Comparison of ENCODE assay signal across 15 cellular contexts in the genomic region with DNA sequence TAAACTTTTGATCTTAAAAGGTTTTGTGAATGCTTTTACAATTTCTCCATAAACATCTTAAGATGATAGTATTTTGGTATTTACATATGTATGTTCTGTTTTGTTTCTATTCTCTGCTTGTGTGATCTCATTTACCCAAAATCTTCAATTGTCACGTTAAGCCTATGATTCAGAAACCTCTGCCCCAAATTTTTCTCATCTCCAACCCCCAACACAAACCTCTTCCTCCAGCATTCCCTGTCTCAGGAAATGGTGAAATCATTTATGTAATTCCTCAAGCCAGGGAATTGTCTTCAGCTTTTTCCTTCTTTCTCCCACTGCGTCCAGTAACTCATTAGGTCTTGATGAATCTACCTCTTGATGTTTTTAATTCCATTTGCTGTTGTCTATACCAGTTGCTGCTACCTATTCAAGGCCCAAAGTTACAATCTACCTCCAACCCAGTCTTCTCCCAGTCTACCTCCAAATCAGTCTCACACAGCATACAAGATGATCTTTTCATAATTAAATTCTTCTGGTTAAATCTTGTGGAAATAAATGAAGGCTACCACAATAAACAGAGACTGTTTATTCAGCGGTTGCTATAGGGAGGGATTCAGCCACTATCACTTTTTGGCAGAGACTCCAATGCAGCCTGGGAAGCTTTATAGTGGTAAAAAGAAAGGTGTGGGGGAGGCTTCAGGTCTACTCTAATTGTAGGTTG. TPM values are rescaled to one million over a fixed set of nuclear protein-coding genes. Genes with fewer than 3 reads are reported as not detected.
DNase-seq lines count a peak whose midpoint lies in the region; ATAC-seq and TF ChIP-seq lines count a peak whose summit lies in the region.
"Had no signal": no experiment of that assay in that cellular context is flagged by ENCODE, and none has a peak within 500 bp of the region (broad histone marks: within the 10 kb centered on the region; RNA-seq: fewer than 3 reads in every experiment).

No MANE protein-coding gene starts in this region.

- CTCF ChIA-PET in CD8-positive, alpha-beta memory T cell (lab: Charles Lee), result no interaction called here

- H3K9ac ChIP-seq in mesendoderm (ENCODE audit: low read length), result no peak overlapping the region

- no peak overlapping the region for H3K56ac ChIP-seq in mesendoderm (ENCODE audit: low read length)

- no peak overlapping the region for H3K4me3 Mint-ChIP-seq in CD14-positive monocyte
- no peak overlapping the region for H3K4me3 Mint-ChIP-seq in CD8-positive, alpha-beta memory T cell

- no CpG with 5 or more reads among the region's 3 CpGs for WGBS in mesendoderm (ENCODE audit: extremely low coverage, insufficient coverage, low lambda C conversion rate)

- no peak overlapping the region for H4K5ac ChIP-seq in mesendoderm (ENCODE audit: low read length)

- peaks cover 12 to 29% (median 20%) of the 10 kb centered on the region in 3 donors for H3K27me3 Mint-ChIP-seq in CD14-positive monocyte (ENCODE audit: low read depth in 3 of 3)
- H3K27me3 Mint-ChIP-seq in CD8-positive, alpha-beta memory T cell, result peaks cover 24 to 58% of the 10 kb centered on the region in 2 donors

- H2BK120ac ChIP-seq in mesendoderm (ENCODE audit: low read depth, low read length), result peak overlapping the region; percentile 6

- no peaks in the 10 kb centered on the region for H3K9me3 ChIP-seq in CD8-positive, alpha-beta memory T cell (ENCODE audit: low read length)
- H3K9me3 ChIP-seq: gastrocnemius medialis, left ventricle myocardium inferior had no signal

- H3K23ac ChIP-seq in mesendoderm (ENCODE audit: low read length), result no peak overlapping the region

- H3K4ac ChIP-seq in mesendoderm (ENCODE audit: low read depth, low read length), result no peak overlapping the region

- peaks cover 0 to 5% (median 0%) of the 10 kb centered on the region in 7 donors for H3K9me3 Mint-ChIP-seq in CD14-positive monocyte
- peaks cover 0 to 3% (median 0%) of the 10 kb centered on the region in 5 donors for H3K9me3 Mint-ChIP-seq in CD8-positive, alpha-beta memory T cell

- no peak overlapping the region for H3K4me2 ChIP-seq in mesendoderm (ENCODE audit: low read length)

- TF ChIP-seq CTCF in CD14-positive monocyte (IDR thresholded peaks at IDR 0.05) (no peak), coronary artery (IDR thresholded peaks at IDR 0.05) (no peak)

- no peak overlapping the region for H3K27ac Mint-ChIP-seq in CD14-positive monocyte
- no peak overlapping the region for H3K27ac Mint-ChIP-seq in CD8-positive, alpha-beta memory T cell

- no peaks in the 10 kb centered on the region for H3K36me3 Mint-ChIP-seq in CD14-positive monocyte
- no peaks in the 10 kb centered on the region for H3K36me3 Mint-ChIP-seq in CD8-positive, alpha-beta memory T cell

- no peaks in the 10 kb centered on the region for H3K4me1 ChIP-seq in mesendoderm (ENCODE audit: control insufficient read depth, low read depth, low read length)
- H3K4me1 ChIP-seq in CD8-positive, alpha-beta memory T cell (ENCODE audit: insufficient read depth, low read length), result no peaks in the 10 kb centered on the region

- H3K4me1 Mint-ChIP-seq in CD14-positive monocyte, result peaks cover 6% of the 10 kb centered on the region
- peaks cover 4 to 5% (median 5%) of the 10 kb centered on the region in 3 donors for H3K4me1 Mint-ChIP-seq in CD8-positive, alpha-beta memory T cell

- DNase-seq in AG08396 (ENCODE audit: low spot score) (peak; percentile 18), NCI-H226 (peak; percentile 46), dedifferentiated amniotic fluid mesenchymal stem cell (ENCODE audit: extremely low spot score) (peak; percentile 61), mesendoderm (peak; percentile 33), CD14-positive monocyte (ENCODE audit: low spot score) (no peak), coronary artery (ENCODE audit: low spot score) (no peak)
- DNase-seq in CD8-positive, alpha-beta memory T cell, result no peak
- DNase-seq: activated CD8-positive, alpha-beta memory T cell treated with anti-CD3 and anti-CD28 coated beads for 24 hours; DMS79; gastrocnemius medialis; left ventricle myocardium inferior; NCI-H1417 treated with DMSO at 0.1 percent for 48 hours; NCI-H524 treated with DMSO at 0.1 percent for 48 hours; SHP77 had no signal

- H3K27ac ChIP-seq in mesendoderm (ENCODE audit: low read depth, low read length), result no peak overlapping the region
- peak overlapping the region in 1 of 2 donors; percentile 64 for H3K27ac ChIP-seq in coronary artery
- H3K27ac ChIP-seq in CD8-positive, alpha-beta memory T cell (ENCODE audit: low read depth, low read length), result no peak overlapping the region
- H3K27ac ChIP-seq: gastrocnemius medialis, left ventricle myocardium inferior had no signal

- H3K27me3 ChIP-seq in mesendoderm (ENCODE audit: insufficient read depth, low read length, poor library complexity), result no peaks in the 10 kb centered on the region
- H3K27me3 ChIP-seq in CD8-positive, alpha-beta memory T cell (ENCODE audit: insufficient read depth, low read length, poor library complexity, severe bottlenecking), result peaks cover 5% of the 10 kb centered on the region
- H3K27me3 ChIP-seq: gastrocnemius medialis had no signal

- H4K8ac ChIP-seq in mesendoderm (ENCODE audit: low read depth, low read length), result no peak overlapping the region

- POLR2A ChIA-PET in CD8-positive, alpha-beta memory T cell (lab: Charles Lee), result no interaction called here

- H2BK15ac ChIP-seq in mesendoderm (replicated peaks; ENCODE audit: low read depth), result no peak overlapping the region

- intact Hi-C loops in CD14-positive monocyte (cut with micrococcal nuclease), result no loop called here

- H3K4me3 ChIP-seq in mesendoderm (ENCODE audit: low read length) (no peak overlapping the region), coronary artery (no peak overlapping the region)
- no peak overlapping the region for H3K4me3 ChIP-seq in CD8-positive, alpha-beta memory T cell (ENCODE audit: low read length)
- H3K4me3 ChIP-seq: gastrocnemius medialis, left ventricle myocardium inferior had no signal

- H2BK5ac ChIP-seq in mesendoderm (ENCODE audit: low read length), result no peak overlapping the region

- peak overlapping the region; percentile 28 for H3K18ac ChIP-seq in mesendoderm (ENCODE audit: low read length)

- no peak for ATAC-seq in GM19455 (IDR thresholded peaks at IDR 0.05; ENCODE audit: unreplicated experiment)
- ATAC-seq: gastrocnemius medialis had no signal

- no peaks in the 10 kb centered on the region for H3K79me2 ChIP-seq in mesendoderm (ENCODE audit: control insufficient read depth, insufficient read depth, low read length)

- no peaks in the 10 kb centered on the region for H3K79me1 ChIP-seq in mesendoderm (ENCODE audit: low read length)

- H3K36me3 ChIP-seq in mesendoderm (ENCODE audit: control insufficient read depth, insufficient read depth, low read length), result no peaks in the 10 kb centered on the region
- H3K36me3 ChIP-seq in CD8-positive, alpha-beta memory T cell (ENCODE audit: insufficient read depth, low read length), result no peaks in the 10 kb centered on the region
- H3K36me3 ChIP-seq: gastrocnemius medialis, left ventricle myocardium inferior had no signal

- no peak overlapping the region for H2AK5ac ChIP-seq in mesendoderm (ENCODE audit: low read length)

RNA-seq across cellular contexts. Expression of a gene that starts 5.8 kb away (rescaled TPM):
- 2.4 TPM for polyA plus RNA-seq in mesendoderm (2013, experiment 1 of 2)
- 2.6 TPM for polyA plus RNA-seq in mesendoderm (2013, experiment 2 of 2)
- not detected for polyA plus RNA-seq in CD14-positive monocyte
- total RNA-seq in CD8-positive, alpha-beta memory T cell, result under 1 TPM; 0.53 to 0.81 TPM
- polyA plus RNA-seq in CD8-positive, alpha-beta memory T cell, result not detected

RNA-seq across cellular contexts. Expression of a gene that starts 39.2 kb away (rescaled TPM):
- 4.8 TPM for polyA plus RNA-seq in mesendoderm (2013, experiment 1 of 2)
- 5.1 TPM for polyA plus RNA-seq in mesendoderm (2013, experiment 2 of 2)
- polyA plus RNA-seq in CD14-positive monocyte, result not detected
- total RNA-seq in CD8-positive, alpha-beta memory T cell, result not detected
- 0.15 TPM for polyA plus RNA-seq in CD8-positive, alpha-beta memory T cell

Comparison
In these comparisons a context has a peak if more than half of its experiments do, and no peak if none do; other contexts are left out.
1. DNase-seq: peak in AG08396 (single experiment), NCI-H226 (single experiment), dedifferentiated amniotic fluid mesenchymal stem cell (single experiment) and mesendoderm (single experiment); none in CD14-positive monocyte (single experiment), coronary artery (single experiment) and CD8-positive, alpha-beta memory T cell (0 of 5).